In the genomic region with DNA sequence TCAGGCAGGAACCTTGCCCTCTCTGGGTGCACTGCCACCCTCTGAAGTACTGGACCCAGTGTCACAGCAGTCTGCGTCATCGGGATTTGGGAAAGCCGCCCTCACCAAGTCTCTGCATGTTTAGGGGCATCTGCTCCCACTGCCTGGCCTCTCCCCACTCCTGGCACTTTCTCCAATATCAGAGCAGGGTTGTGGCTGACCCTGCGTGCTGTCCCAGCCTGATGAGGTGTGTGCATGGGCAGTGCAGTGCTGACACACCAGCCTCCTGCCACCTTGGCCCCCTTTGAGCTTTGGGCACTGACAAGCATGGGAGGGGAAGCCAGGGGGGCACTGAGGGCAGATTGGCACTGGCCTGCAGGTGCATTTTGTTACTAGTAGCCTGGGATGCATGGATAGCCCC, we compare ENCODE assay signal across 7 cellular contexts.
"Had no signal": no experiment of that assay in that cellular context is flagged by ENCODE, and none has a peak within 500 bp of the region (broad histone marks: within the 10 kb centered on the region; RNA-seq: fewer than 3 reads in every experiment).

No MANE protein-coding gene starts in this region.

- H3K27ac ChIP-seq: GM23248 had no signal

- FAIRE-seq: HTR-8/SVneo had no signal

- DNase-seq: GM23248, GOT3, H7, HFFc6, IMR-90 had no signal

- H3K9ac ChIP-seq: GM23248 had no signal

- H3K36me3 ChIP-seq: HAP-1 had no signal

- H3K9me3 ChIP-seq: HAP-1 had no signal

- H3K4me1 ChIP-seq: HAP-1 had no signal

- H3K4me3 ChIP-seq: GM23248, HAP-1 had no signal
